In the genomic region with DNA sequence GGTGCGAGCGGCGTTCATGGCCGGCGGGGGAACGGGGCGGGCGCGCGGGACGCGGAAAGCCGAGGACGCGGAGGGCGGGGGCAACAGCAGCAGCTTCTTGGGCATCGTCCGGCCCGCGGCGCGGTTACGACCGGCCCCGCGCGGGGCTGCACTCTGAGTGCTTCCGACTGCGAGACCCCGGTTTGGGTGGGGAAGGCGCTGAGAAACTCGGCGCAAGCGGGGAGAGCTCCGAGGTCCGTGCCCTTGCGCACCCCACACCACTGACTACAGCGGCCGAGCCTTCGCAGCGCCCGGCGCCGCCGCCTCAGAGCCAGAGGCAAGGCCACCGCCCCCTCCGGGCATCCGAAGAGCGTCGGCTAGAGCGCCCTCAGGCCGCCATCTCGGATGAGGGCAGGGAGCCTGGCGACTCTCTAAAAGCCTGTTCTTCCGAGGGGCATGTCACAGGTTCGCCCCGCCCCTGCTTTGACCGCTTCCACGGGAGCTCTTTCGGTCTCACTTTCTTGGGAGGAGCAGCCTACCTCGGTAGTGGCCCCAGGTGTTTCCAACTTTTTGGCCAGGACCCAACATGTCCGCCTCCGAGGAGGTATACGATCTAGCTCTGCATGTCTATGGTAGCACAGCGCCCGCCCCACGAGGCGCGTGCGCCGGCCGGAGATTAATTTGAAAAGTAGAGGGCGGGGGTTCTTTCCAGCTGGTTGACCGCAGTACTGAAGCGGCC, we compare ENCODE assay signal across 8 cellular contexts. TPM values are rescaled to one million over a fixed set of nuclear protein-coding genes. Genes with fewer than 3 reads are reported as not detected.
A peak's percentile ranks its signal among the peaks of the same experiment; 100 is the strongest.
DNase-seq lines count a peak whose midpoint lies in the region; ATAC-seq and TF ChIP-seq lines count a peak whose summit lies in the region.

A gene with protein sequence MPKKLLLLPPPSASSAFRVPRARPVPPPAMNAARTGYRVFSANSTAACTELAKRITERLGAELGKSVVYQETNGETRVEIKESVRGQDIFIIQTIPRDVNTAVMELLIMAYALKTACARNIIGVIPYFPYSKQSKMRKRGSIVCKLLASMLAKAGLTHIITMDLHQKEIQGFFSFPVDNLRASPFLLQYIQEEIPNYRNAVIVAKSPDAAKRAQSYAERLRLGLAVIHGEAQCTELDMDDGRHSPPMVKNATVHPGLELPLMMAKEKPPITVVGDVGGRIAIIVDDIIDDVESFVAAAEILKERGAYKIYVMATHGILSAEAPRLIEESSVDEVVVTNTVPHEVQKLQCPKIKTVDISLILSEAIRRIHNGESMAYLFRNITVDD (minus strand): TSS at position 318 of the 718 bp plus-strand sequence. CDS start 213 bp downstream, at position 105.

- peak; percentile 42 for TF ChIP-seq RAD21 in neural cell (conservative IDR thresholded peaks at IDR 0.05)

- no peaks in the 10 kb centered on the region for H3K9me3 ChIP-seq in GM23248 (ENCODE audit: low read depth)
- H3K9me3 ChIP-seq in RWPE2 (ENCODE audit: severe bottlenecking): no peaks in the 10 kb centered on the region
- H3K9me3 ChIP-seq in neural cell (ENCODE audit: low read length): no peaks in the 10 kb centered on the region
- H3K9me3 ChIP-seq in stomach: no peaks in the 10 kb centered on the region

- H4K20me1 ChIP-seq in GM23248 (ENCODE audit: insufficient read depth): no peaks in the 10 kb centered on the region
- H4K20me1 ChIP-seq in neural cell (ENCODE audit: insufficient read depth): no peaks in the 10 kb centered on the region

- no peaks in the 10 kb centered on the region for H3K36me3 ChIP-seq in GM23248 (ENCODE audit: low read depth)
- peaks cover 6% of the 10 kb centered on the region for H3K36me3 ChIP-seq in RWPE2 (ENCODE audit: low read depth)
- H3K36me3 ChIP-seq in neural cell (ENCODE audit: insufficient read depth, low read length): no peaks in the 10 kb centered on the region
- no peaks in the 10 kb centered on the region for H3K36me3 ChIP-seq in stomach

- H3K4me1 ChIP-seq in GM23248 (ENCODE audit: insufficient read depth): peaks cover 6% of the 10 kb centered on the region; the same call in 1 of the 2 replicates
- peaks cover 10% of the 10 kb centered on the region for H3K4me1 ChIP-seq in RWPE2 (ENCODE audit: insufficient read depth, poor library complexity, severe bottlenecking)
- H3K4me1 ChIP-seq in stomach: peaks cover 11 to 34% (median 28%) of the 10 kb centered on the region in 4 donors

- peak; percentile 53 for TF ChIP-seq EP300 in neural cell (conservative IDR thresholded peaks at IDR 0.05; ENCODE audit: poor library complexity, severe bottlenecking)
- TF ChIP-seq EP300 in stomach (IDR thresholded peaks at IDR 0.05): peak; percentile 14

- H3F3A ChIP-seq in GM23248 (ENCODE audit: insufficient read depth) (no peaks in the 10 kb centered on the region; the same call in 1 of the 2 replicates), neural cell (ENCODE audit: insufficient read depth, low read length, poor library complexity, severe bottlenecking) (no peaks in the 10 kb centered on the region)

- H3K79me2 ChIP-seq in GM23248 (ENCODE audit: insufficient read depth) (peaks cover 44% of the 10 kb centered on the region), neural cell (replicated peaks; ENCODE audit: insufficient read depth, low read length) (peaks cover 9% of the 10 kb centered on the region)

- H2AFZ ChIP-seq in GM23248 (peak within 1 kb of the TSS; percentile 94), neural cell (ENCODE audit: low read depth, low read length) (peak within 1 kb of the TSS; percentile 89)

- TF ChIP-seq CTCF in RWPE2 (IDR thresholded peaks at IDR 0.05; ENCODE audit: poor library complexity, severe bottlenecking) (no peak), neural cell (IDR thresholded peaks at IDR 0.05; ENCODE audit: poor library complexity, severe bottlenecking) (peak; percentile 60), stomach (IDR thresholded peaks at IDR 0.05) (peak in 4 of 7 experiments; percentile 22 to 67 (median 42))

- H3K4me3 ChIP-seq in GM23248 (peak within 1 kb of the TSS; percentile 84), RWPE2 (ENCODE audit: severe bottlenecking) (peak within 1 kb of the TSS; percentile 74), neural cell (ENCODE audit: low read length) (peak within 1 kb of the TSS; percentile 98), stomach (peak within 1 kb of the TSS; percentile 75 to 99 (median 87))

- no peaks in the 10 kb centered on the region for H3K9me2 ChIP-seq in GM23248 (ENCODE audit: insufficient read depth)
- H3K9me2 ChIP-seq in neural cell (ENCODE audit: insufficient read depth, low read length): no peaks in the 10 kb centered on the region

- peak within 1 kb of the TSS; percentile 93 for H3K9ac ChIP-seq in GM23248
- H3K9ac ChIP-seq in neural cell (ENCODE audit: low read length): peak within 1 kb of the TSS; percentile 82

- intact Hi-C loops in stomach (cut with DNase I; ENCODE audit: low total_unique reads): no loop called here

- H3K27ac ChIP-seq in GM23248: peak within 1 kb of the TSS; percentile 86
- H3K27ac ChIP-seq in RWPE2 (ENCODE audit: poor library complexity, severe bottlenecking): peak within 1 kb of the TSS; percentile 67
- peak within 1 kb of the TSS; percentile 78 for H3K27ac ChIP-seq in neural cell (ENCODE audit: low read length)
- peak within 1 kb of the TSS; percentile 89 to 96 (median 92) for H3K27ac ChIP-seq in stomach

- peak; percentile 92 for ATAC-seq in RWPE2 (ENCODE audit: low read depth)

- H3K27me3 ChIP-seq in GM23248 (replicated peaks; ENCODE audit: insufficient read depth) (no peaks in the 10 kb centered on the region), RWPE2 (ENCODE audit: insufficient read depth, poor library complexity, severe bottlenecking) (no peaks in the 10 kb centered on the region), neural cell (ENCODE audit: insufficient read depth, low read depth, low read length) (no peaks in the 10 kb centered on the region), stomach (no peaks in the 10 kb centered on the region)

- peak within 1 kb of the TSS; percentile 96 for H3K4me2 ChIP-seq in GM23248 (ENCODE audit: unreplicated experiment)
- peak within 1 kb of the TSS; percentile 80 for H3K4me2 ChIP-seq in neural cell (ENCODE audit: low read length)

- DNase-seq in EH (ENCODE audit: low read depth): peak; percentile 92
- DNase-seq in GM23248: peak; percentile 98
- DNase-seq in LHCN-M2 (ENCODE audit: low read depth): peak; percentile 91
- peak; percentile 91 for DNase-seq in RWPE2 (ENCODE audit: low spot score)
- peak; percentile 72 for DNase-seq in activated T-helper 9 cell treated with anti-CD3 and anti-CD28 coated beads, Interleukin-2, amount 50 U/mL, for 16 hours (ENCODE audit: low read depth)
- DNase-seq in fibroblast of the conjunctiva (ENCODE audit: low read depth): peak; percentile 75
- peak; percentile 88 for DNase-seq in stomach

- in situ Hi-C loops in GM23248 (cut with MboI): no loop called here

- WGBS in GM23248 (ENCODE audit: low coverage in 1 of 2, low lambda C conversion rate in 2 of 2, missing lambda C conversion rate in 2 of 2), 2 experiments: 1% methylated on average over 29 to 67 of the region's 75 CpGs
- WGBS in stomach, 5 donors: 0 to 1% (median 0%) methylated on average over 14 to 75 of the region's 75 CpGs

- TF ChIP-seq POLR2A in stomach (IDR thresholded peaks at IDR 0.05): peak in 1 of 4 donors; percentile 64

TF ChIP-seq in neural cell, 6 proteins besides CTCF, POLR2A, EP300 and RAD21:
- TF ChIP-seq MXI1 (conservative IDR thresholded peaks at IDR 0.05; ENCODE audit: poor library complexity, severe bottlenecking) (peak; percentile 81), TAF1 (IDR thresholded peaks at IDR 0.05; ENCODE audit: low read depth) (peak; percentile 64), SMC3 (conservative IDR thresholded peaks at IDR 0.05; ENCODE audit: poor library complexity) (no peak), POLR2AphosphoS5 (IDR thresholded peaks at IDR 0.05) (peak; percentile 84)
- TF ChIP-seq, protein P1, sequence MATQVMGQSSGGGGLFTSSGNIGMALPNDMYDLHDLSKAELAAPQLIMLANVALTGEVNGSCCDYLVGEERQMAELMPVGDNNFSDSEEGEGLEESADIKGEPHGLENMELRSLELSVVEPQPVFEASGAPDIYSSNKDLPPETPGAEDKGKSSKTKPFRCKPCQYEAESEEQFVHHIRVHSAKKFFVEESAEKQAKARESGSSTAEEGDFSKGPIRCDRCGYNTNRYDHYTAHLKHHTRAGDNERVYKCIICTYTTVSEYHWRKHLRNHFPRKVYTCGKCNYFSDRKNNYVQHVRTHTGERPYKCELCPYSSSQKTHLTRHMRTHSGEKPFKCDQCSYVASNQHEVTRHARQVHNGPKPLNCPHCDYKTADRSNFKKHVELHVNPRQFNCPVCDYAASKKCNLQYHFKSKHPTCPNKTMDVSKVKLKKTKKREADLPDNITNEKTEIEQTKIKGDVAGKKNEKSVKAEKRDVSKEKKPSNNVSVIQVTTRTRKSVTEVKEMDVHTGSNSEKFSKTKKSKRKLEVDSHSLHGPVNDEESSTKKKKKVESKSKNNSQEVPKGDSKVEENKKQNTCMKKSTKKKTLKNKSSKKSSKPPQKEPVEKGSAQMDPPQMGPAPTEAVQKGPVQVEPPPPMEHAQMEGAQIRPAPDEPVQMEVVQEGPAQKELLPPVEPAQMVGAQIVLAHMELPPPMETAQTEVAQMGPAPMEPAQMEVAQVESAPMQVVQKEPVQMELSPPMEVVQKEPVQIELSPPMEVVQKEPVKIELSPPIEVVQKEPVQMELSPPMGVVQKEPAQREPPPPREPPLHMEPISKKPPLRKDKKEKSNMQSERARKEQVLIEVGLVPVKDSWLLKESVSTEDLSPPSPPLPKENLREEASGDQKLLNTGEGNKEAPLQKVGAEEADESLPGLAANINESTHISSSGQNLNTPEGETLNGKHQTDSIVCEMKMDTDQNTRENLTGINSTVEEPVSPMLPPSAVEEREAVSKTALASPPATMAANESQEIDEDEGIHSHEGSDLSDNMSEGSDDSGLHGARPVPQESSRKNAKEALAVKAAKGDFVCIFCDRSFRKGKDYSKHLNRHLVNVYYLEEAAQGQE (IDR thresholded peaks at IDR 0.05; ENCODE audit: borderline replicate concordance): peak; percentile 35

RNA-seq across cellular contexts. Expression of the gene that starts here (rescaled TPM):
- 44.5 and 53.2 TPM in 2 replicates for total RNA-seq in GM23248 (2014; rRNA removed; shearing (Covaris generic))
- polyA plus RNA-seq in GM23248 (2016; fragmentation: Nextera tagmentation; extraction: Ambion mirVana): 55.1 and 56.5 TPM in 2 replicates
- total RNA-seq in LHCN-M2 (2014; rRNA removed): 35.6 and 47.8 TPM in 2 replicates
- polyA plus RNA-seq in LHCN-M2 (2012): 31.0 TPM
- polyA plus RNA-seq in neural cell: 73.8 and 88.0 TPM in 2 replicates
- 79.0 and 82.5 TPM in 2 replicates for polyA minus RNA-seq in neural cell
- 10 to 100 TPM; 29.1 to 49.0 (median 46.4) TPM for total RNA-seq in stomach
- 10 to 100 TPM; 25.0 to 43.7 (median 25.3) TPM for polyA plus RNA-seq in stomach

Comparison
In these comparisons a context has a peak if more than half of its experiments do, and no peak if none do; other contexts are left out.
1. Peak in every context shown above with its lines: DNase-seq, ATAC-seq, H3K4me3 ChIP-seq and H3K27ac ChIP-seq.